9 cellular contexts compared by ENCODE assay signal in genomic region chrX:118726887-118727685, GRCh38. TPM values are rescaled to one million over a fixed set of nuclear protein-coding genes. Genes with fewer than 3 reads are reported as not detected.
A peak's percentile ranks its signal among the peaks of the same experiment; 100 is the strongest.
DNase-seq lines count a peak whose midpoint lies in the region; ATAC-seq and TF ChIP-seq lines count a peak whose summit lies in the region.
"Had no signal": no experiment of that assay in that cellular context is flagged by ENCODE, and none has a peak within 500 bp of the region (broad histone marks: within the 10 kb centered on the region; RNA-seq: fewer than 3 reads in every experiment).

TSS of gene IL13RA1 (plus strand) at chrX:118727606. CDS start at chrX:118727639, 33 bp downstream.

- H3K27me3 ChIP-seq in CD8-positive, alpha-beta memory T cell (ENCODE audit: insufficient read depth, low read length, poor library complexity, severe bottlenecking) = peaks cover 6% of the 10 kb centered on the region
- H3K27me3 ChIP-seq in iPS-15b (ENCODE audit: control insufficient read depth, insufficient read depth, low read length) = peaks cover 22% of the 10 kb centered on the region

- peaks cover 4% of the 10 kb centered on the region for H3K4me1 ChIP-seq in CD8-positive, alpha-beta memory T cell (ENCODE audit: insufficient read depth, low read length)
- H3K4me1 ChIP-seq in iPS-15b (ENCODE audit: control insufficient read depth, insufficient read depth, low read length) = no peaks in the 10 kb centered on the region

- no peaks in the 10 kb centered on the region for H3K9me3 ChIP-seq in CD8-positive, alpha-beta memory T cell (ENCODE audit: low read length)
- H3K9me3 ChIP-seq in iPS-15b (ENCODE audit: control insufficient read depth, insufficient read depth, low read length) = no peaks in the 10 kb centered on the region

- peak within 1 kb of the TSS; percentile 15 for H3K4me3 ChIP-seq in CD8-positive, alpha-beta memory T cell (ENCODE audit: low read length)
- H3K4me3 ChIP-seq in iPS-15b (ENCODE audit: low read depth, low read length) = peak within 1 kb of the TSS; percentile 41

- H3K27me3 Mint-ChIP-seq in CD8-positive, alpha-beta memory T cell = peaks cover 17 to 46% of the 10 kb centered on the region in 2 donors
- peaks cover 10% of the 10 kb centered on the region for H3K27me3 Mint-ChIP-seq in MCF 10A (ENCODE audit: insufficient read depth, unreplicated experiment)

- peaks cover 3 to 11% (median 5%) of the 10 kb centered on the region in 3 donors for H3K4me1 Mint-ChIP-seq in CD8-positive, alpha-beta memory T cell
- peaks cover 33% of the 10 kb centered on the region for H3K4me1 Mint-ChIP-seq in MCF 10A (ENCODE audit: insufficient read depth, unreplicated experiment)

- H3K4me3 Mint-ChIP-seq in CD8-positive, alpha-beta memory T cell = peak within 1 kb of the TSS; percentile 56 to 77 (median 61)
- H3K4me3 Mint-ChIP-seq in MCF 10A (ENCODE audit: unreplicated experiment) = peak within 1 kb of the TSS; percentile 66

- peak; percentile 59 for ATAC-seq in GM21447 (IDR thresholded peaks at IDR 0.05; ENCODE audit: unreplicated experiment)
- ATAC-seq in sciatic nerve = peak; percentile 94
- no peak for ATAC-seq in HG03460 (IDR thresholded peaks at IDR 0.05; ENCODE audit: unreplicated experiment)

- no peak within 1 kb of the TSS for H3K27ac Mint-ChIP-seq in CD8-positive, alpha-beta memory T cell
- peak within 1 kb of the TSS; percentile 49 for H3K27ac Mint-ChIP-seq in MCF 10A (ENCODE audit: low read depth, unreplicated experiment)

- CTCF ChIA-PET in CD8-positive, alpha-beta memory T cell (lab: Charles Lee) = no interaction called here
- CTCF ChIA-PET in MCF 10A (lab: Yijun Ruan, JAX) = interaction anchor here (1.5 kb wide), 1 partner anchor 91 kb away, joined by 3 read pairs; no protein-coding TSS in a partner anchor

- no peak within 1 kb of the TSS for H3K27ac ChIP-seq in CD8-positive, alpha-beta memory T cell (ENCODE audit: low read depth, low read length)

- intact Hi-C loops in MCF 10A (cut with micrococcal nuclease) (no loop called here), sciatic nerve (cut with DNase I) (no loop called here)

- no peaks in the 10 kb centered on the region for H3K36me3 ChIP-seq in CD8-positive, alpha-beta memory T cell (ENCODE audit: insufficient read depth, low read length)
- no peaks in the 10 kb centered on the region for H3K36me3 ChIP-seq in iPS-15b (ENCODE audit: control insufficient read depth, insufficient read depth, low read length)

- DNase-seq in CD8-positive, alpha-beta memory T cell = peak in 2 of 5 donors; percentile 1 to 41
- DNase-seq in LHCN-M2 (ENCODE audit: low read depth) = peak; percentile 74
- peak; percentile 62 for DNase-seq in RPMI8226
- peak; percentile 86 for DNase-seq in MCF 10A (ENCODE audit: unreplicated experiment)
- peak; percentile 85 for DNase-seq in sciatic nerve (ENCODE audit: low spot score)

- no TSS peak for BruUV-seq in MCF 10A (replicated peaks; lab: Mats Ljungman, UMichigan)

- no peaks in the 10 kb centered on the region for H3K36me3 Mint-ChIP-seq in CD8-positive, alpha-beta memory T cell
- H3K36me3 Mint-ChIP-seq in MCF 10A (ENCODE audit: insufficient read depth, unreplicated experiment) = peaks cover 8% of the 10 kb centered on the region

- TF ChIP-seq CTCF in MCF 10A (IDR thresholded peaks at IDR 0.05; ENCODE audit: unreplicated experiment) = no peak

- POLR2A ChIA-PET in CD8-positive, alpha-beta memory T cell (lab: Charles Lee) = no interaction called here
- POLR2A ChIA-PET in MCF 10A (lab: Yijun Ruan, JAX) = interaction anchor here (0.6 to 1.5 kb wide), 4 partner anchors 10 to 240 kb away, joined by 3 to 5 read pairs (median 3); no protein-coding TSS in a partner anchor

- H3K9me3 Mint-ChIP-seq in CD8-positive, alpha-beta memory T cell = no peaks in the 10 kb centered on the region
- no peaks in the 10 kb centered on the region for H3K9me3 Mint-ChIP-seq in MCF 10A (ENCODE audit: unreplicated experiment)

- H3K9ac ChIP-seq in iPS-15b (ENCODE audit: low read depth, low read length) = peak within 1 kb of the TSS; percentile 4

RNA-seq across cellular contexts. Expression of gene IL13RA1, which starts in this region (rescaled TPM):
- total RNA-seq in CD8-positive, alpha-beta memory T cell = under 1 TPM; 0.59 to 0.60 TPM
- polyA plus RNA-seq in CD8-positive, alpha-beta memory T cell = not detected
- 33.4 and 34.2 TPM in 2 replicates for total RNA-seq in LHCN-M2 (2014; rRNA removed)
- polyA plus RNA-seq in LHCN-M2 (2012) = 13.9 TPM
- 27.4 and 32.4 TPM in 2 replicates for total RNA-seq in MCF 10A (2022)
- total RNA-seq in sciatic nerve = 55.9 TPM
- total RNA-seq: T-helper 2 cell treated with Interferon-gamma antibody and Interleukin-4, amounts not matched to agents 100 ng/mL and 5 ng/mL, for 36 hours had no signal

Comparison
In these comparisons a context has a peak if more than half of its experiments do, and no peak if none do; other contexts are left out.
1. RNA of gene IL13RA1 (total RNA-seq): 55.9 TPM in sciatic nerve (single experiment), 33.4 to 34.2 TPM in LHCN-M2 and 27.4 to 32.4 TPM in MCF 10A; 0.59 to 0.60 TPM in CD8-positive, alpha-beta memory T cell; every median in the first group is over 10 times any median in the second.